Comparison of ENCODE assay signal across 8 cellular contexts in genomic region chr16:64542152-64542551, GRCh38.
"Had no signal": no experiment of that assay in that cellular context is flagged by ENCODE, and none has a peak within 500 bp of the region (broad histone marks: within the 10 kb centered on the region; RNA-seq: fewer than 3 reads in every experiment).

No MANE protein-coding gene starts in this region.

- H3K9ac ChIP-seq: GM23248 had no signal

- DNase-seq: GM23248, GOT3, H7, HFFc6, KG1 had no signal

- H3K27ac ChIP-seq: GM23248, HL-60 had no signal

- H3K4me3 ChIP-seq: GM23248, HAP-1 had no signal

- H3K36me3 ChIP-seq: HAP-1 had no signal

- H3K4me1 ChIP-seq: HAP-1 had no signal

- H3K9me3 ChIP-seq: HAP-1 had no signal

- H2AFZ ChIP-seq: GM23248 had no signal

- ATAC-seq: HCT116 had no signal
